ENCODE assay signal across 23 cellular contexts in genomic region chr2:29106241-29106640, GRCh38. TPM values are rescaled to one million over a fixed set of nuclear protein-coding genes. Genes with fewer than 3 reads are reported as not detected.
DNase-seq lines count a peak whose midpoint lies in the region; ATAC-seq and TF ChIP-seq lines count a peak whose summit lies in the region.
"Had no signal": no experiment of that assay in that cellular context is flagged by ENCODE, and none has a peak within 500 bp of the region (broad histone marks: within the 10 kb centered on the region; RNA-seq: fewer than 3 reads in every experiment).

No MANE protein-coding gene starts in this region.

- H3K4me3 Mint-ChIP-seq in chondrocyte (ENCODE audit: unreplicated experiment): no peak overlapping the region
- H3K4me3 Mint-ChIP-seq in osteocyte (ENCODE audit: unreplicated experiment): no peak overlapping the region
- H3K4me3 Mint-ChIP-seq: CD4-positive, alpha-beta T cell; HFFc6 had no signal

- H3K9me2 ChIP-seq in HCT116 (ENCODE audit: insufficient read depth): no peaks in the 10 kb centered on the region
- no peaks in the 10 kb centered on the region for H3K9me2 ChIP-seq in PC-3 (replicated peaks; ENCODE audit: low read length)
- H3K9me2 ChIP-seq: SK-N-SH had no signal

- no peaks in the 10 kb centered on the region for H3K9me3 Mint-ChIP-seq in chondrocyte (ENCODE audit: low read depth)
- H3K9me3 Mint-ChIP-seq in osteocyte (ENCODE audit: unreplicated experiment): no peaks in the 10 kb centered on the region
- H3K9me3 Mint-ChIP-seq: CD4-positive, alpha-beta T cell; HFFc6 had no signal

- peaks cover 11 to 51% of the 10 kb centered on the region in 2 experiments; a peak in 3 of 4 replicates for H3K4me1 ChIP-seq in HCT116 (ENCODE audit: control insufficient read depth in 1 of 2, insufficient read depth in 2 of 2, low read length in 2 of 2)
- peaks cover 28% of the 10 kb centered on the region for H3K4me1 ChIP-seq in PC-3 (ENCODE audit: insufficient read depth, low read length)
- H3K4me1 ChIP-seq in smooth muscle cell (ENCODE audit: low read depth): peaks cover 5% of the 10 kb centered on the region
- H3K4me1 ChIP-seq: BLaER1, Caco-2 had no signal

- CTCF ChIA-PET in HCT116 (lab: Charles Lee): interaction anchor here (1.0 kb wide), 1 partner anchor 10 kb away, joined by 4 read pairs; no protein-coding TSS in a partner anchor
- CTCF ChIA-PET in PC-3 (lab: Charles Lee): no interaction called here

- peak overlapping the region; percentile 13 for H3K27ac Mint-ChIP-seq in chondrocyte (ENCODE audit: unreplicated experiment)
- no peak overlapping the region for H3K27ac Mint-ChIP-seq in osteocyte (ENCODE audit: unreplicated experiment)
- H3K27ac Mint-ChIP-seq: CD4-positive, alpha-beta T cell; HFFc6 had no signal

- no peak for DNase-seq in HCT116 (ENCODE audit: low read depth, low spot score)
- DNase-seq in PC-3: no peak
- DNase-seq in chondrocyte (ENCODE audit: low spot score): no peak
- no peak for DNase-seq in smooth muscle cell (lab: John Stamatoyannopoulos, UW; ENCODE audit: unreplicated experiment)
- DNase-seq in G401 (ENCODE audit: low spot score): no peak
- DNase-seq in osteocyte (ENCODE audit: extremely low spot score, unreplicated experiment): no peak
- DNase-seq: ACHN; Caco-2; CD4-positive, alpha-beta T cell; DND-41; H7; HFFc6; KG1; NCI-H2029 treated with DMSO at 0.1 percent for 48 hours; NCI-H446 treated with DMSO at 0.1 percent for 48 hours; NCI-H526 treated with DMSO at 0.1 percent for 48 hours; SHP77 treated with DMSO at 0.1 percent for 48 hours; SK-N-SH had no signal

- 83% methylated on average over 4 of the region's 4 CpGs for WGBS in smooth muscle cell (ENCODE audit: low lambda C conversion rate)

- H3K4me2 ChIP-seq in HCT116 (ENCODE audit: low read length) (peak overlapping the region; percentile 58), PC-3 (ENCODE audit: low read length) (no peak overlapping the region), smooth muscle cell (no peak overlapping the region)
- H3K4me2 ChIP-seq: BLaER1, SK-N-SH had no signal

- H3K9me3 ChIP-seq in HCT116 (ENCODE audit: control insufficient read depth in 1 of 2, insufficient read depth in 1 of 2, low read depth in 1 of 2, low read length in 2 of 2): no peaks in the 10 kb centered on the region
- no peaks in the 10 kb centered on the region for H3K9me3 ChIP-seq in PC-3 (ENCODE audit: low read length)
- H3K9me3 ChIP-seq in smooth muscle cell (replicated peaks; ENCODE audit: low read depth): no peaks in the 10 kb centered on the region
- H3K9me3 ChIP-seq: BLaER1, Caco-2, SK-N-SH had no signal

- H2AFZ ChIP-seq in HCT116 (ENCODE audit: low read depth, low read length, poor library complexity, severe bottlenecking) (peak overlapping the region; percentile 87), PC-3 (ENCODE audit: low read length) (no peak overlapping the region), smooth muscle cell (ENCODE audit: low read depth) (no peak overlapping the region)

- BruUV-seq in HCT116 (replicated peaks; lab: Mats Ljungman, UMichigan) (no TSS peak), PC-3 (replicated peaks; lab: Mats Ljungman, UMichigan) (no TSS peak)

- H3K27me3 Mint-ChIP-seq in chondrocyte (ENCODE audit: low read depth) (no peaks in the 10 kb centered on the region), osteocyte (ENCODE audit: unreplicated experiment) (no peaks in the 10 kb centered on the region)
- H3K27me3 Mint-ChIP-seq: CD4-positive, alpha-beta T cell had no signal

- no peaks in the 10 kb centered on the region for H3K36me3 ChIP-seq in HCT116 (ENCODE audit: control insufficient read depth in 1 of 2, insufficient read depth in 2 of 2, low read length in 2 of 2)
- H3K36me3 ChIP-seq in PC-3 (ENCODE audit: low read depth, low read length): no peaks in the 10 kb centered on the region
- H3K36me3 ChIP-seq in smooth muscle cell (ENCODE audit: low read depth): no peaks in the 10 kb centered on the region
- H3K36me3 ChIP-seq: BLaER1 had no signal

- H3K36me3 Mint-ChIP-seq in chondrocyte (ENCODE audit: low read depth) (no peaks in the 10 kb centered on the region), osteocyte (ENCODE audit: unreplicated experiment) (no peaks in the 10 kb centered on the region)

- H3K79me2 ChIP-seq in HCT116 (ENCODE audit: insufficient read depth, low read length): no peaks in the 10 kb centered on the region
- H3K79me2 ChIP-seq in PC-3 (ENCODE audit: low read length): no peaks in the 10 kb centered on the region
- no peaks in the 10 kb centered on the region for H3K79me2 ChIP-seq in smooth muscle cell (ENCODE audit: low read depth)

- RAD21 ChIA-PET in HCT116 (lab: Charles Lee; ENCODE audit: low non-redundant PET in 1 of 2, low total read pairs in 2 of 2, uncharacterized antibody in 2 of 2, unreplicated experiment in 2 of 2): no interaction called here

- in situ Hi-C loops in G401 (cut with HindIII; ENCODE audit: low sequenced_read_pairs): no loop called here

- TF ChIP-seq POLR2A in HCT116 (IDR thresholded peaks at IDR 0.05; ENCODE audit: borderline replicate concordance, extremely low read depth, insufficient read depth, insufficient read length): no peak

- H3F3A ChIP-seq in PC-3 (ENCODE audit: low read length, unreplicated experiment): no peaks in the 10 kb centered on the region
- H3F3A ChIP-seq in smooth muscle cell (ENCODE audit: low read depth): peaks cover 8% of the 10 kb centered on the region

- no peak for ATAC-seq in HCT116
- no peak for ATAC-seq in PC-3
- no peak for ATAC-seq in HG02884 (IDR thresholded peaks at IDR 0.05; ENCODE audit: unreplicated experiment)

- H3K27ac ChIP-seq in HCT116 (ENCODE audit: low read depth, low read length) (no peak overlapping the region), PC-3 (ENCODE audit: low read length) (0 out of 2 replicates have a peak overlapping the region, but pooled peaks have one; percentile 4), smooth muscle cell (ENCODE audit: low read depth) (peak overlapping the region; percentile 94)
- H3K27ac ChIP-seq: BLaER1, HL-60, RWPE1 had no signal

- POLR2A ChIA-PET in HCT116 (lab: Charles Lee) (interaction anchor here (0.8 to 6.4 kb wide), 6 partner anchors 8 to 212 kb away, joined by 3 to 76 read pairs (median 5); partner anchors contain the start of gene WDR43), PC-3 (lab: Charles Lee; ENCODE audit: unreplicated experiment) (interaction anchor here (0.5 kb wide), 1 partner anchor 81 kb away, joined by 3 read pairs; no protein-coding TSS in a partner anchor)

- H3K4me3 ChIP-seq in HCT116 (replicated peaks in 1 of 2; ENCODE audit: low read depth in 1 of 2, low read length in 2 of 2): no peak overlapping the region
- H3K4me3 ChIP-seq in PC-3 (ENCODE audit: low read length): no peak overlapping the region
- no peak overlapping the region for H3K4me3 ChIP-seq in smooth muscle cell
- H3K4me3 ChIP-seq: BLaER1 had no signal

- H4K20me1 ChIP-seq in HCT116 (ENCODE audit: insufficient read depth) (no peaks in the 10 kb centered on the region), PC-3 (ENCODE audit: low read length) (no peaks in the 10 kb centered on the region), smooth muscle cell (ENCODE audit: low read depth) (no peaks in the 10 kb centered on the region)
- H4K20me1 ChIP-seq: BLaER1 had no signal

- no peak overlapping the region for H3K9ac ChIP-seq in HCT116 (ENCODE audit: low read length)
- H3K9ac ChIP-seq in PC-3 (ENCODE audit: low read length): no peak overlapping the region
- H3K9ac ChIP-seq in smooth muscle cell (ENCODE audit: low read depth): no peak overlapping the region
- H3K9ac ChIP-seq: BLaER1, SK-N-SH had no signal

- intact Hi-C loops in HCT116 (cut with micrococcal nuclease) (no loop called here), PC-3 (cut with micrococcal nuclease) (no loop called here)

- TF ChIP-seq RAD21 in HCT116 (IDR thresholded peaks at IDR 0.05; ENCODE audit: low read depth): no peak

- H3K4me1 Mint-ChIP-seq in chondrocyte (ENCODE audit: low read depth) (peaks cover 22% of the 10 kb centered on the region), osteocyte (ENCODE audit: unreplicated experiment) (peaks cover 10% of the 10 kb centered on the region)

- no peak for TF ChIP-seq CTCF in HCT116 (IDR thresholded peaks at IDR 0.05 in 2 of 3, conservative IDR thresholded peaks at IDR 0.05 in 1 of 3; ENCODE audit: borderline replicate concordance in 1 of 3, insufficient read depth in 1 of 3, low read depth in 2 of 3, low read length in 2 of 3)
- no peak for TF ChIP-seq CTCF in PC-3 (conservative IDR thresholded peaks at IDR 0.05; ENCODE audit: low read depth, low read length)
- TF ChIP-seq CTCF in chondrocyte (IDR thresholded peaks at IDR 0.05): no peak
- TF ChIP-seq CTCF in smooth muscle cell (IDR thresholded peaks at IDR 0.05; ENCODE audit: borderline replicate concordance, insufficient read depth, poor library complexity, severe bottlenecking): no peak
- no peak for TF ChIP-seq CTCF in osteocyte (IDR thresholded peaks at IDR 0.05)

- H3K27me3 ChIP-seq in HCT116 (ENCODE audit: insufficient read depth, low read length) (no peaks in the 10 kb centered on the region), PC-3 (ENCODE audit: low read length) (no peaks in the 10 kb centered on the region), smooth muscle cell (ENCODE audit: low read depth) (no peaks in the 10 kb centered on the region)
- H3K27me3 ChIP-seq: BLaER1 had no signal

TF ChIP-seq in HCT116, 20 proteins besides CTCF, POLR2A, EP300 and RAD21 (continues in another document):
- TF ChIP-seq YY1 (IDR thresholded peaks at IDR 0.05; ENCODE audit: extremely low read depth, insufficient replicate concordance, low read depth, low read length) (no peak), EZH2phosphoT487 (IDR thresholded peaks at IDR 0.05; ENCODE audit: borderline replicate concordance) (no peak), ATF3 (IDR thresholded peaks at IDR 0.05) (no peak), SIN3A (IDR thresholded peaks at IDR 0.05; ENCODE audit: low read depth) (no peak), JUND (IDR thresholded peaks at IDR 0.05) (no peak)

RNA-seq across cellular contexts. Expression of gene CLIP4, which starts 9.0 kb away (rescaled TPM):
- total RNA-seq in HCT116 (2021; ENCODE audit: unreplicated experiment) (27.8 TPM), PC-3 (2014; rRNA removed) (24.2 and 25.1 TPM in 2 replicates), chondrocyte (27.7 to 35.6 TPM (median 30.1 TPM) in 3 replicates), smooth muscle cell (18.9 and 27.1 TPM in 2 replicates), osteocyte (22.1 and 24.6 TPM in 2 replicates)
- 16.1 and 16.8 TPM in 2 replicates for polyA plus RNA-seq in HCT116 (2012)
- polyA plus RNA-seq in smooth muscle cell: 5.7 and 12.5 TPM in 2 replicates
- total RNA-seq in G401 (2014; rRNA removed; shearing (Covaris generic)): 1.2 and 6.2 TPM in 2 replicates

RNA-seq across cellular contexts. Expression of gene PCARE, which starts 31.9 kb away (rescaled TPM):
- not detected for total RNA-seq in HCT116 (2021; ENCODE audit: unreplicated experiment)
- polyA plus RNA-seq in HCT116 (2012): not detected in 2 replicates
- total RNA-seq in PC-3 (2014; rRNA removed): not detected in 2 replicates
- not detected in 3 replicates for total RNA-seq in chondrocyte
- total RNA-seq in smooth muscle cell: not detected in 2 replicates
- not detected in 2 replicates for polyA plus RNA-seq in smooth muscle cell
- not detected in 2 replicates for total RNA-seq in G401 (2014; rRNA removed; shearing (Covaris generic))
- total RNA-seq in osteocyte: not detected in 2 replicates
- total RNA-seq: Caco-2; CD4-positive, alpha-beta T cell; H7; HFFc6; HT-29 had no signal
- polyA plus RNA-seq: SK-N-SH had no signal
